26 cellular contexts compared by ENCODE assay signal in genomic region chr4:11293866-11294265, GRCh38.
"Had no signal": no experiment of that assay in that cellular context is flagged by ENCODE, and none has a peak within 500 bp of the region (broad histone marks: within the 10 kb centered on the region; RNA-seq: fewer than 3 reads in every experiment).

No MANE protein-coding gene starts in this region.

- H3K4me3 ChIP-seq: breast epithelium, MG63 had no signal

- H3K9me3 ChIP-seq: breast epithelium, MG63 had no signal

- DNase-seq: activated B cell treated with CpG ODN at 0.5 μM for 24 hours; activated CD4-positive, alpha-beta memory T cell treated with anti-CD3 and anti-CD28 coated beads, Interleukin-2, amount 10 ng/mL, durations not matched to agents 7 days and 5 days; activated CD4-positive, alpha-beta T cell treated with anti-CD3 and anti-CD28 coated beads, Interleukin-2, amount 50 U/mL, for 1 hour; activated gamma-delta T cell; activated naive CD4-positive, alpha-beta T cell treated with anti-CD3 and anti-CD28 coated beads for 36 hours; activated T-cell treated with anti-CD3 and anti-CD28 coated beads for 4 hours; activated T-cell treated with anti-CD3 and anti-CD28 coated beads, Interleukin-2, amount 50 U/mL, for 48 hours; amygdala; cerebellar nuclear complex; MG63; MV-4-11; NCI-H1105; NCI-H1436; NCI-H1694 treated with DMSO at 0.1 percent for 48 hours; NCI-H2029 treated with DMSO at 0.1 percent for 48 hours; NCI-H446; NCI-H524; SHP77 treated with DMSO at 0.1 percent for 48 hours; T-helper 2 cell; T1000 had no signal

- H3K36me3 ChIP-seq: breast epithelium, MG63 had no signal

- H3K27me3 Mint-ChIP-seq: activated B cell treated with CpG ODN at 0.5 μM for 24 hours; activated CD4-positive, alpha-beta memory T cell treated with anti-CD3 and anti-CD28 coated beads, Interleukin-2, amount 10 ng/mL, durations not matched to agents 7 days and 5 days; activated naive CD8-positive, alpha-beta T cell; activated T-helper 17 cell treated with anti-CD3 and anti-CD28 coated beads, Interleukin-2, amount 50 U/mL, for 72 hours; IgD-negative memory B cell had no signal

- H3K36me3 Mint-ChIP-seq: activated naive CD8-positive, alpha-beta T cell had no signal

- FAIRE-seq: TTC549 had no signal

- H3K9ac ChIP-seq: KMS-11 had no signal

- H3K27ac ChIP-seq: breast epithelium, KMS-11 had no signal

- H3K4me1 ChIP-seq: breast epithelium had no signal

- H3K4me2 ChIP-seq: KMS-11 had no signal

- H3K4me3 Mint-ChIP-seq: activated B cell treated with CpG ODN at 0.5 μM for 24 hours; activated CD4-positive, alpha-beta memory T cell treated with anti-CD3 and anti-CD28 coated beads, Interleukin-2, amount 10 ng/mL, durations not matched to agents 7 days and 5 days; activated naive CD4-positive, alpha-beta T cell treated with anti-CD3 and anti-CD28 coated beads for 36 hours; activated naive CD8-positive, alpha-beta T cell; activated T-helper 17 cell treated with anti-CD3 and anti-CD28 coated beads, Interleukin-2, amount 50 U/mL, for 72 hours; IgD-negative memory B cell had no signal

- H3K27ac Mint-ChIP-seq: activated B cell treated with CpG ODN at 0.5 μM for 24 hours; activated CD4-positive, alpha-beta memory T cell treated with anti-CD3 and anti-CD28 coated beads, Interleukin-2, amount 10 ng/mL, durations not matched to agents 7 days and 5 days; activated naive CD4-positive, alpha-beta T cell treated with anti-CD3 and anti-CD28 coated beads for 36 hours; activated naive CD8-positive, alpha-beta T cell; activated T-helper 17 cell treated with anti-CD3 and anti-CD28 coated beads, Interleukin-2, amount 50 U/mL, for 72 hours; IgD-negative memory B cell had no signal

- H3K4me1 Mint-ChIP-seq: activated CD4-positive, alpha-beta memory T cell treated with anti-CD3 and anti-CD28 coated beads, Interleukin-2, amount 10 ng/mL, durations not matched to agents 7 days and 5 days; activated T-helper 17 cell treated with anti-CD3 and anti-CD28 coated beads, Interleukin-2, amount 50 U/mL, for 72 hours had no signal

- H3K27me3 ChIP-seq: breast epithelium, MG63 had no signal

- H3K9me3 Mint-ChIP-seq: activated B cell treated with CpG ODN at 0.5 μM for 24 hours; activated CD4-positive, alpha-beta memory T cell treated with anti-CD3 and anti-CD28 coated beads, Interleukin-2, amount 10 ng/mL, durations not matched to agents 7 days and 5 days; activated naive CD4-positive, alpha-beta T cell treated with anti-CD3 and anti-CD28 coated beads for 36 hours; activated T-helper 17 cell treated with anti-CD3 and anti-CD28 coated beads, Interleukin-2, amount 50 U/mL, for 72 hours; IgD-negative memory B cell had no signal
